ENCODE assay signal across 13 cellular contexts in the genomic region with DNA sequence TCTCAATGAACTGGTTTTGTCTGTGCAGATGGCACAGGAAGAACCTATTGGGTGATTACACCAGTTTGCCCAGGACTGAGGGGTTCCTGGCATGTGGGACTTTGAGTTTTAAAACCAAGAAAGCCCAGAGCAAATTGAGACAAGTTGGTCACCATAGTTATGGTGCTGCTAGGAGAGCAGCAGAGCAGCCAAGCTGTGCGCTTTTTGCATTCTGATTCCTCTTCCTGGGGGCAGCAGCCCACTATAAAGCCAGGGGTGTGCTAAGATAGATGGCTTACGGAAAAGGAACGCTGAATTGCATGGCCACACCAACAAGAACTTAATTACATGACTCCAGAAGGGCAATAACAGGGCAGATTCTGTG. TPM values are rescaled to one million over a fixed set of nuclear protein-coding genes. Genes with fewer than 3 reads are reported as not detected.
A peak's percentile ranks its signal among the peaks of the same experiment; 100 is the strongest.
DNase-seq lines count a peak whose midpoint lies in the region; ATAC-seq, FAIRE-seq and TF ChIP-seq lines count a peak whose summit lies in the region.
"Had no signal": no experiment of that assay in that cellular context is flagged by ENCODE, and none has a peak within 500 bp of the region (broad histone marks: within the 10 kb centered on the region; RNA-seq: fewer than 3 reads in every experiment).

No MANE protein-coding gene starts in this region.

- H3K36me3 ChIP-seq in SU-DHL-6 (ENCODE audit: low read length) (no peaks in the 10 kb centered on the region), endodermal cell (ENCODE audit: control insufficient read depth, insufficient read depth, low read length) (no peaks in the 10 kb centered on the region), heart right ventricle (no peaks in the 10 kb centered on the region), right lobe of liver (no peaks in the 10 kb centered on the region)

- peaks cover 23% of the 10 kb centered on the region for H3K36me3 Mint-ChIP-seq in stimulated activated naive CD8-positive, alpha-beta T cell treated with anti-CD3 and anti-CD28 coated beads, Interleukin-15, Interleukin-2, amounts not matched to agents 100 ng/mL and 50 ng/mL, for 24 hours (ENCODE audit: low read depth)
- no peaks in the 10 kb centered on the region for H3K36me3 Mint-ChIP-seq in endodermal cell (ENCODE audit: low read depth)
- no peaks in the 10 kb centered on the region for H3K36me3 Mint-ChIP-seq in mesothelial cell of epicardium

- TF ChIP-seq CTCF in SU-DHL-6 (IDR thresholded peaks at IDR 0.05; ENCODE audit: insufficient read depth, low read length, poor library complexity, severe bottlenecking) = no peak
- TF ChIP-seq CTCF in endodermal cell (conservative IDR thresholded peaks at IDR 0.05) = no peak
- TF ChIP-seq CTCF in heart right ventricle (IDR thresholded peaks at IDR 0.05) = no peak
- TF ChIP-seq CTCF in right lobe of liver (IDR thresholded peaks at IDR 0.05) = no peak
- TF ChIP-seq CTCF in mesothelial cell of epicardium (IDR thresholded peaks at IDR 0.05; ENCODE audit: unreplicated experiment) = no peak

- FAIRE-seq in frontal cortex (lab: Jason Lieb, UNC) = no peak

- no peaks in the 10 kb centered on the region for H3K27me3 Mint-ChIP-seq in stimulated activated naive CD8-positive, alpha-beta T cell treated with anti-CD3 and anti-CD28 coated beads, Interleukin-15, Interleukin-2, amounts not matched to agents 100 ng/mL and 50 ng/mL, for 24 hours
- H3K27me3 Mint-ChIP-seq in endodermal cell (ENCODE audit: insufficient read depth) (no peaks in the 10 kb centered on the region), mesothelial cell of epicardium (ENCODE audit: low read depth) (no peaks in the 10 kb centered on the region)

- H3F3A ChIP-seq in SU-DHL-6 (ENCODE audit: insufficient read depth) = 0 out of 2 replicates have a peak, but pooled peaks cover 4% of the 10 kb centered on the region

- DNase-seq in stimulated activated naive CD8-positive, alpha-beta T cell treated with anti-CD3 and anti-CD28 coated beads, Interleukin-15, Interleukin-2, amounts not matched to agents 100 U/mL and 50 U/mL, for 24 hours = no peak
- DNase-seq in endodermal cell (peak; percentile 53), heart right ventricle (no peak), frontal cortex (ENCODE audit: low spot score in 2 of 2) (no peak), right lobe of liver (no peak), mesothelial cell of epicardium (ENCODE audit: low spot score in 2 of 2, unreplicated experiment in 2 of 2) (no peak)
- DNase-seq: foreskin fibroblast; kidney glomerular epithelial cell; NCI-H1694 treated with DMSO at 0.1 percent for 48 hours; NK-92 treated with Interleukin-12 subunit alpha and Interleukin-12 subunit beta, amount 100 ng/mL, for 24 hours had no signal

- H3K4me3 ChIP-seq in SU-DHL-6 (ENCODE audit: insufficient read depth, low read length, poor library complexity, severe bottlenecking) (no peak overlapping the region), endodermal cell (ENCODE audit: low read length) (no peak overlapping the region), heart right ventricle (no peak overlapping the region), right lobe of liver (no peak overlapping the region)

- no peaks in the 10 kb centered on the region for H4K20me1 ChIP-seq in SU-DHL-6 (ENCODE audit: low read depth, low read length)

- intact Hi-C loops in heart right ventricle (cut with DNase I) (no loop called here), right lobe of liver (cut with DNase I) (no loop called here)

- H3K9me2 ChIP-seq in SU-DHL-6 (replicated peaks; ENCODE audit: insufficient read depth, low read length) = no peaks in the 10 kb centered on the region

- no peak for ATAC-seq in stimulated activated naive CD8-positive, alpha-beta T cell treated with anti-CD3 and anti-CD28 coated beads, Interleukin-15, Interleukin-2, amounts not matched to agents 100 U/mL and 50 U/mL, for 24 hours
- no peak for ATAC-seq in heart right ventricle
- no peak for ATAC-seq in right lobe of liver

- peaks cover 13% of the 10 kb centered on the region for H3K9me3 Mint-ChIP-seq in stimulated activated naive CD8-positive, alpha-beta T cell treated with anti-CD3 and anti-CD28 coated beads, Interleukin-15, Interleukin-2, amounts not matched to agents 100 ng/mL and 50 ng/mL, for 24 hours
- H3K9me3 Mint-ChIP-seq in endodermal cell = no peaks in the 10 kb centered on the region
- no peaks in the 10 kb centered on the region for H3K9me3 Mint-ChIP-seq in mesothelial cell of epicardium

- no peak overlapping the region for H2AFZ ChIP-seq in SU-DHL-6 (ENCODE audit: low read depth, low read length, severe bottlenecking)

- TF ChIP-seq POLR2A in right lobe of liver (IDR thresholded peaks at IDR 0.05) = no peak

- 78 to 100% methylated on average over 1 to 3 of the region's 3 CpGs for WGBS in endodermal cell (ENCODE audit: insufficient coverage in 1 of 2, insufficient read length in 1 of 2), 2 experiments
- 88 to 93% methylated on average over 3 of the region's 3 CpGs for WGBS in heart right ventricle, 2 donors
- 68% methylated on average over 3 of the region's 3 CpGs for WGBS in right lobe of liver (ENCODE audit: insufficient coverage, low coverage, low lambda C conversion rate, missing lambda C conversion rate)

- H3K4me1 ChIP-seq in endodermal cell (ENCODE audit: control insufficient read depth, insufficient read depth, low read length) (peaks cover 18% of the 10 kb centered on the region), heart right ventricle (peaks cover 0 to 16% (median 0%) of the 10 kb centered on the region in 9 donors), right lobe of liver (no peaks in the 10 kb centered on the region)

- H3K4me2 ChIP-seq in SU-DHL-6 (ENCODE audit: low read depth, low read length, poor library complexity, severe bottlenecking) = peak overlapping the region; percentile 52

- H3K27ac Mint-ChIP-seq in stimulated activated naive CD8-positive, alpha-beta T cell treated with anti-CD3 and anti-CD28 coated beads, Interleukin-15, Interleukin-2, amounts not matched to agents 100 ng/mL and 50 ng/mL, for 24 hours = peak overlapping the region; percentile 83
- H3K27ac Mint-ChIP-seq in endodermal cell (peak overlapping the region; percentile 82), mesothelial cell of epicardium (no peak overlapping the region)

- H3K79me2 ChIP-seq in SU-DHL-6 (ENCODE audit: insufficient read depth, low read length) = no peaks in the 10 kb centered on the region

- H3K9me3 ChIP-seq in SU-DHL-6 (ENCODE audit: insufficient read depth, low read length) (no peaks in the 10 kb centered on the region), endodermal cell (ENCODE audit: control insufficient read depth, low read length) (no peaks in the 10 kb centered on the region), heart right ventricle (peaks cover 0 to 4% (median 0%) of the 10 kb centered on the region in 11 donors), right lobe of liver (no peaks in the 10 kb centered on the region)

- no peak overlapping the region for H3K4me3 Mint-ChIP-seq in stimulated activated naive CD8-positive, alpha-beta T cell treated with anti-CD3 and anti-CD28 coated beads, Interleukin-15, Interleukin-2, amounts not matched to agents 100 ng/mL and 50 ng/mL, for 24 hours
- H3K4me3 Mint-ChIP-seq in endodermal cell (no peak overlapping the region), mesothelial cell of epicardium (no peak overlapping the region)

- H3K27me3 ChIP-seq in SU-DHL-6 (ENCODE audit: low read length) = no peaks in the 10 kb centered on the region
- no peaks in the 10 kb centered on the region for H3K27me3 ChIP-seq in endodermal cell (ENCODE audit: control insufficient read depth, insufficient read depth, low read length, poor library complexity, severe bottlenecking)
- no peaks in the 10 kb centered on the region for H3K27me3 ChIP-seq in heart right ventricle
- no peaks in the 10 kb centered on the region for H3K27me3 ChIP-seq in right lobe of liver

- H3K4me1 Mint-ChIP-seq in stimulated activated naive CD8-positive, alpha-beta T cell treated with anti-CD3 and anti-CD28 coated beads, Interleukin-15, Interleukin-2, amounts not matched to agents 100 ng/mL and 50 ng/mL, for 24 hours (ENCODE audit: low read depth) = peaks cover 54% of the 10 kb centered on the region
- peaks cover 32% of the 10 kb centered on the region for H3K4me1 Mint-ChIP-seq in endodermal cell
- no peaks in the 10 kb centered on the region for H3K4me1 Mint-ChIP-seq in mesothelial cell of epicardium

- peak overlapping the region; percentile 44 for H3K9ac ChIP-seq in SU-DHL-6 (ENCODE audit: low read length)
- H3K9ac ChIP-seq in endodermal cell (ENCODE audit: extremely low read depth, low read length, poor library complexity, severe bottlenecking) = no peak overlapping the region

- H3K27ac ChIP-seq in SU-DHL-6 (ENCODE audit: low read depth, low read length) (peak overlapping the region; percentile 70), endodermal cell (ENCODE audit: low read depth, low read length) (no peak overlapping the region), heart right ventricle (peak overlapping the region in 1 of 10 donors; percentile 58), right lobe of liver (no peak overlapping the region)

RNA-seq across cellular contexts. Expression of a gene that starts 49.7 kb away (rescaled TPM):
- not detected for total RNA-seq in endodermal cell
- polyA plus RNA-seq in endodermal cell (2013, experiment 1 of 2) = not detected
- not detected for polyA plus RNA-seq in endodermal cell (2013, experiment 2 of 2)
- total RNA-seq in heart right ventricle = 1 to 10 TPM in 1 of 10 donors, under 1 TPM in 3, not detected in 6; 0.17 to 2.3 (median 0.26) TPM
- polyA plus RNA-seq in heart right ventricle = under 1 TPM in 1 of 2 donors, not detected in 1; 0.07 TPM
- total RNA-seq in frontal cortex = under 0.01 TPM
- 10 to 100 TPM in 2 of 6 experiments, 1 to 10 TPM in 2, under 1 TPM in 2; 0.31 to 16.3 (median 4.8) TPM for total RNA-seq in right lobe of liver
- total RNA-seq in mesothelial cell of epicardium = not detected in 3 replicates
- total RNA-seq: myocyte had no signal
